Comparison of ENCODE assay signal across 8 cellular contexts in genomic region chr12:12719496-12719895, GRCh38. TPM values are rescaled to one million over a fixed set of nuclear protein-coding genes. Genes with fewer than 3 reads are reported as not detected.
DNase-seq lines count a peak whose midpoint lies in the region; ATAC-seq and TF ChIP-seq lines count a peak whose summit lies in the region.

No MANE protein-coding gene starts in this region.

- no peaks in the 10 kb centered on the region for H3K27me3 Mint-ChIP-seq in activated naive CD8-positive, alpha-beta T cell treated with anti-CD3 and anti-CD28 coated beads for 36 hours

- H4K20me1 ChIP-seq in DND-41 (ENCODE audit: insufficient read depth, low read length) (peaks cover 28% of the 10 kb centered on the region), Karpas-422 (ENCODE audit: insufficient read depth, low read depth, low read length) (0 out of 2 replicates have a peak, but pooled peaks cover 7% of the 10 kb centered on the region)

- H3K27ac ChIP-seq in DND-41 (ENCODE audit: low read length) = peak overlapping the region; percentile 87
- peak overlapping the region; percentile 72 for H3K27ac ChIP-seq in Karpas-422 (ENCODE audit: low read length)
- peak overlapping the region; percentile 99 to 100 for H3K27ac ChIP-seq in left lung
- H3K27ac ChIP-seq in transverse colon = peak overlapping the region; percentile 99 to 100 (median 100)

- H3K27ac Mint-ChIP-seq in activated naive CD8-positive, alpha-beta T cell treated with anti-CD3 and anti-CD28 coated beads for 36 hours = peak overlapping the region; percentile 98

- H3K4me2 ChIP-seq in DND-41 (ENCODE audit: insufficient read depth, low read length) (peak overlapping the region; percentile 84), Karpas-422 (ENCODE audit: low read depth, low read length, poor library complexity, severe bottlenecking) (peak overlapping the region; percentile 89)

- no peak for TF ChIP-seq POLR2A in transverse colon (IDR thresholded peaks at IDR 0.05)

- H3K36me3 Mint-ChIP-seq in activated naive CD8-positive, alpha-beta T cell treated with anti-CD3 and anti-CD28 coated beads for 36 hours = peaks cover 50% of the 10 kb centered on the region

- H3K4me1 Mint-ChIP-seq in activated naive CD8-positive, alpha-beta T cell treated with anti-CD3 and anti-CD28 coated beads for 36 hours = peaks cover 43% of the 10 kb centered on the region

- ATAC-seq in DND-41 (ENCODE audit: insufficient read depth, low read depth) (no peak), left lung (no peak)

- TF ChIP-seq CTCF in DND-41 (IDR thresholded peaks at IDR 0.05; ENCODE audit: borderline replicate concordance, extremely low read depth, low read length, poor library complexity, severe bottlenecking) (no peak), left lung (IDR thresholded peaks at IDR 0.05) (no peak), transverse colon (IDR thresholded peaks at IDR 0.05) (no peak)

- H3K9me2 ChIP-seq in Karpas-422 (replicated peaks; ENCODE audit: insufficient read depth, low read length) = no peaks in the 10 kb centered on the region

- no peaks in the 10 kb centered on the region for H3K9me3 Mint-ChIP-seq in activated naive CD8-positive, alpha-beta T cell treated with anti-CD3 and anti-CD28 coated beads for 36 hours

- H2AFZ ChIP-seq in DND-41 (ENCODE audit: low read depth, low read length) = no peak overlapping the region
- H2AFZ ChIP-seq in Karpas-422 (ENCODE audit: low read length) = no peak overlapping the region

- H3K9me3 ChIP-seq in DND-41 (ENCODE audit: insufficient read depth, low read length, severe bottlenecking) (no peaks in the 10 kb centered on the region), Karpas-422 (ENCODE audit: low read length) (no peaks in the 10 kb centered on the region), left lung (no peaks in the 10 kb centered on the region), transverse colon (no peaks in the 10 kb centered on the region)

- no peak for TF ChIP-seq EP300 in transverse colon (IDR thresholded peaks at IDR 0.05; ENCODE audit: low read depth)

- H3K4me3 Mint-ChIP-seq in activated naive CD8-positive, alpha-beta T cell treated with anti-CD3 and anti-CD28 coated beads for 36 hours = peak overlapping the region; percentile 97

- intact Hi-C loops in left lung (cut with DNase I) = no loop called here
- intact Hi-C loops in transverse colon (cut with DNase I; ENCODE audit: low total_unique reads) = loop anchor here (5.0 kb wide), 1 partner anchor 157 kb away; the partner anchor contains the start of gene DUSP16

- H3K4me3 ChIP-seq in DND-41 (ENCODE audit: low read depth in 1 of 2, low read length in 2 of 2) (peak overlapping the region; percentile 82 to 85), Karpas-422 (ENCODE audit: low read length) (peak overlapping the region; percentile 86), left lung (peak overlapping the region; percentile 82 to 90), transverse colon (peak overlapping the region; percentile 92 to 99 (median 97))

- H3K9ac ChIP-seq in DND-41 (ENCODE audit: low read depth, low read length) = peak overlapping the region; percentile 100
- H3K9ac ChIP-seq in Karpas-422 (ENCODE audit: low read length) = peak overlapping the region; percentile 95

- H3K79me2 ChIP-seq in DND-41 (ENCODE audit: insufficient read depth, low read length) (peaks cover 86% of the 10 kb centered on the region), Karpas-422 (ENCODE audit: low read length) (peaks cover 42% of the 10 kb centered on the region)

- H3K4me1 ChIP-seq in DND-41 (ENCODE audit: insufficient read depth, low read length) (peaks cover 59% of the 10 kb centered on the region), Karpas-422 (ENCODE audit: low read length) (peaks cover 73% of the 10 kb centered on the region), left lung (peaks cover 15 to 67% of the 10 kb centered on the region in 2 donors), transverse colon (peaks cover 18 to 58% (median 56%) of the 10 kb centered on the region in 4 donors)

- H3K27me3 ChIP-seq in DND-41 (ENCODE audit: insufficient read depth, low read length, poor library complexity) (no peaks in the 10 kb centered on the region), Karpas-422 (ENCODE audit: low read length) (no peaks in the 10 kb centered on the region), left lung (no peaks in the 10 kb centered on the region), transverse colon (no peaks in the 10 kb centered on the region)

- peaks cover 46% of the 10 kb centered on the region for H3K36me3 ChIP-seq in DND-41 (ENCODE audit: insufficient read depth, low read length)
- H3K36me3 ChIP-seq in Karpas-422 (ENCODE audit: insufficient read depth, low read length) = peaks cover 11% of the 10 kb centered on the region; the same call in 1 of the 2 replicates
- peaks cover 0 to 24% of the 10 kb centered on the region in 2 donors for H3K36me3 ChIP-seq in left lung
- H3K36me3 ChIP-seq in transverse colon = peaks cover 0 to 13% (median 4%) of the 10 kb centered on the region in 4 donors

- in situ Hi-C loops in transverse colon (cut with MboI; ENCODE audit: low pct_ligation_motif_present in 1 of 4, low pct_unique_long_range_greater_than_20kb in 1 of 4, low sequenced_read_pairs in 3 of 4) = loop anchor here in 1 of 4 donors (25.0 kb wide), 1 partner anchor 332 kb away; no protein-coding TSS in a partner anchor

- 3 to 6% methylated on average over 3 of the region's 3 CpGs for WGBS in transverse colon (ENCODE audit: low coverage in 1 of 2), 2 donors

- DNase-seq in DND-41 (no peak), Karpas-422 (peak; percentile 70), left lung (no peak), transverse colon (no peak), OCI-M2 (lab: John Stamatoyannopoulos, UW; ENCODE audit: unreplicated experiment) (no peak), NCI-H2227 (lab: John Stamatoyannopoulos, UW; ENCODE audit: unreplicated experiment) (no peak), NCI-H2081 treated with DMSO at 0.1 percent for 48 hours (lab: John Stamatoyannopoulos, UW) (no peak)
- no peak for DNase-seq in activated naive CD8-positive, alpha-beta T cell treated with anti-CD3 and anti-CD28 coated beads for 36 hours

RNA-seq across cellular contexts. Expression of gene CDKN1B, which starts 2.3 kb away (rescaled TPM):
- 32.8 and 50.9 TPM in 2 replicates for total RNA-seq in Karpas-422 (2014; rRNA removed; shearing (Covaris generic); ENCODE audit: low replicate concordance)
- total RNA-seq in activated naive CD8-positive, alpha-beta T cell treated with anti-CD3 and anti-CD28 coated beads for 36 hours = 10 to 100 TPM; 26.0 to 26.1 TPM
- total RNA-seq in left lung = 10 to 100 TPM; 36.8 to 43.1 TPM
- 10 to 100 TPM; 14.1 to 58.3 (median 54.1) TPM for total RNA-seq in transverse colon

RNA-seq across cellular contexts. Expression of gene GPR19, which starts 23.5 kb away (rescaled TPM):
- 0.22 TPM in 1 of 2 replicates, not detected in the other for total RNA-seq in Karpas-422 (2014; rRNA removed; shearing (Covaris generic); ENCODE audit: low replicate concordance)
- 10 to 100 TPM; 10.3 to 11.3 TPM for total RNA-seq in activated naive CD8-positive, alpha-beta T cell treated with anti-CD3 and anti-CD28 coated beads for 36 hours
- total RNA-seq in left lung (under 1 TPM; 0.24 to 0.70 TPM), transverse colon (not detected)
